8 cellular contexts compared by ENCODE assay signal in the genomic region with DNA sequence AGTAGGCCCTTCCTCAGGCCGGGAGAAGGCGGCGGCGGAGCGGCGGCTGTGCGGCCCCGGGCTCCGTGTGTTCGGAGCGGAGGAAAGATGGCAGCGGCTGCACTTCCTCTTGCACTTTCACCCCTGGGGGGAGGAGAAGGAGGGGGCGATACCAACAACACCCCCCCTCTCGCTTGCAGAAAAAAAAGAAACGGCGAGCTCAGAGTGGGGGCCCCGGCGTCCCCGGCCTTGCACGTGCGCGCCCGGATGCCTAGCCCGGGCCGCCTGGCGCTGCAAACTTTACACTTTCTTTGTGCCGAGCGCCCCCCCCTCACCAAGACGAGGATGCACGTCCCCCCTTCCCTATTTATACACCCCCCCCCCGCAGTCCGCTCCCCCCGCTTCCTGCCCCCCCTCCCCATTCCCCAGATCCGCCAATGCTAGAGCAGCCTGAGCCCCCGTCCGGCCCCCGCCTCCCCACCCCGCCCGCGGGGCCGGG. TPM values are rescaled to one million over a fixed set of nuclear protein-coding genes. Genes with fewer than 3 reads are reported as not detected.
A peak's percentile ranks its signal among the peaks of the same experiment; 100 is the strongest.
DNase-seq lines count a peak whose midpoint lies in the region; ATAC-seq and TF ChIP-seq lines count a peak whose summit lies in the region.

A gene with protein sequence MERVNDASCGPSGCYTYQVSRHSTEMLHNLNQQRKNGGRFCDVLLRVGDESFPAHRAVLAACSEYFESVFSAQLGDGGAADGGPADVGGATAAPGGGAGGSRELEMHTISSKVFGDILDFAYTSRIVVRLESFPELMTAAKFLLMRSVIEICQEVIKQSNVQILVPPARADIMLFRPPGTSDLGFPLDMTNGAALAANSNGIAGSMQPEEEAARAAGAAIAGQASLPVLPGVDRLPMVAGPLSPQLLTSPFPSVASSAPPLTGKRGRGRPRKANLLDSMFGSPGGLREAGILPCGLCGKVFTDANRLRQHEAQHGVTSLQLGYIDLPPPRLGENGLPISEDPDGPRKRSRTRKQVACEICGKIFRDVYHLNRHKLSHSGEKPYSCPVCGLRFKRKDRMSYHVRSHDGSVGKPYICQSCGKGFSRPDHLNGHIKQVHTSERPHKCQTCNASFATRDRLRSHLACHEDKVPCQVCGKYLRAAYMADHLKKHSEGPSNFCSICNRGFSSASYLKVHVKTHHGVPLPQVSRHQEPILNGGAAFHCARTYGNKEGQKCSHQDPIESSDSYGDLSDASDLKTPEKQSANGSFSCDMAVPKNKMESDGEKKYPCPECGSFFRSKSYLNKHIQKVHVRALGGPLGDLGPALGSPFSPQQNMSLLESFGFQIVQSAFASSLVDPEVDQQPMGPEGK (minus strand): TSS at position 92 of the 478 bp plus-strand sequence. CDS start 744 bp downstream, outside the sequence.

- H3K4me1 Mint-ChIP-seq in chondrocyte (ENCODE audit: low read depth): peaks cover 37% of the 10 kb centered on the region

- H3K27me3 Mint-ChIP-seq in chondrocyte (ENCODE audit: low read depth): no peaks in the 10 kb centered on the region

- DNase-seq in GF-D8 (lab: John Stamatoyannopoulos, UW): peak; percentile 59
- peak; percentile 90 for DNase-seq in NCI-H2171 treated with DMSO at 0.1 percent for 48 hours (lab: John Stamatoyannopoulos, UW)
- DNase-seq in chondrocyte (ENCODE audit: low spot score): no peak
- peak in 3 of 4 experiments; percentile 52 to 70 (median 66) for DNase-seq in stimulated activated CD4-positive, alpha-beta T cell treated with anti-CD3 and anti-CD28 coated beads, Interleukin-1b, Interleukin-23, amount 100 ng/mL, for 24 hours (ENCODE audit: low read depth in 4 of 4, low spot score in 1 of 4)

- H3K27ac ChIP-seq in VCaP (peak within 1 kb of the TSS; percentile 99), layer of hippocampus (ENCODE audit: low read depth, low read length) (peak within 1 kb of the TSS; percentile 81)

- ATAC-seq in HG02610 (IDR thresholded peaks at IDR 0.05; ENCODE audit: unreplicated experiment): peak; percentile 26
- no peak for ATAC-seq in HG03457 (IDR thresholded peaks at IDR 0.05; ENCODE audit: unreplicated experiment)

- H3K9me3 Mint-ChIP-seq in chondrocyte (ENCODE audit: low read depth): no peaks in the 10 kb centered on the region

- H3K27ac Mint-ChIP-seq in chondrocyte (ENCODE audit: unreplicated experiment): peak within 1 kb of the TSS; percentile 85

- H3K36me3 Mint-ChIP-seq in chondrocyte (ENCODE audit: low read depth): peaks cover 6% of the 10 kb centered on the region

- peak within 1 kb of the TSS; percentile 80 for H3K4me3 Mint-ChIP-seq in chondrocyte (ENCODE audit: unreplicated experiment)

- H3K27me3 ChIP-seq in layer of hippocampus (ENCODE audit: control insufficient read depth, insufficient read depth, low read length): no peaks in the 10 kb centered on the region

- TF ChIP-seq CTCF in VCaP (conservative IDR thresholded peaks at IDR 0.05) (no peak), chondrocyte (IDR thresholded peaks at IDR 0.05) (no peak)

RNA-seq across cellular contexts. Expression of the gene that starts here (rescaled TPM):
- total RNA-seq in chondrocyte: 18.6 to 19.9 TPM (median 18.9 TPM) in 3 replicates
